Comparison of ENCODE assay signal across 7 cellular contexts in the genomic region with DNA sequence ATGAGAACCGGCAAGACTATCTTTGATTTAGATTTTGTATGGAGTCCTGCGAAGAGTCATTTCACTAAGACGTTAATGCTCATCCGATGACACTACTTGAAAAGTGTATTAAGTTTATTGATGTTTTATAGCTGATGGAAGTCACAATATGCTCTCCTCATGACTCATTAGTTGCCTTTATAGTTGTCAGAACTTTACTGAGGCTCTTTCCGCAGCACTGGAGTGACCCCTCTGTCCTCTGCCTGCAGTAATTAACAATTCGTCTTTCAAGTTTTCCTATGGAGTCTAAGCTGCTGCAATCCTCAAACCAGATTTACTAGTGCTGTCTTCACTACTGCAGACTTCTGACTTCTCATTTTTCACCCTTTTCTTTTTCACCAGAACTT. TPM values are rescaled to one million over a fixed set of nuclear protein-coding genes. Genes with fewer than 3 reads are reported as not detected.
DNase-seq lines count a peak whose midpoint lies in the region; ATAC-seq, FAIRE-seq and TF ChIP-seq lines count a peak whose summit lies in the region.

No MANE protein-coding gene starts in this region.

- H3K36me3 ChIP-seq in GM23338 (ENCODE audit: insufficient read depth) (no peaks in the 10 kb centered on the region; the same call in 1 of the 2 replicates), SK-N-MC (ENCODE audit: insufficient read depth, low read length) (peaks cover 14% of the 10 kb centered on the region; the same call in 1 of the 2 replicates), esophagus squamous epithelium (peaks cover 0 to 23% (median 0%) of the 10 kb centered on the region in 3 donors), pancreas (peaks cover 0 to 5% (median 0%) of the 10 kb centered on the region in 3 donors)

- H3K36me3 Mint-ChIP-seq in GM23338 (ENCODE audit: low read depth), result peaks cover 15% of the 10 kb centered on the region

- H3K9me3 Mint-ChIP-seq in GM23338, result no peaks in the 10 kb centered on the region

- H3K27me3 ChIP-seq in GM23338 (ENCODE audit: insufficient read depth), result no peaks in the 10 kb centered on the region
- H3K27me3 ChIP-seq in esophagus squamous epithelium, result no peaks in the 10 kb centered on the region
- H3K27me3 ChIP-seq in pancreas, result no peaks in the 10 kb centered on the region

- WGBS in esophagus squamous epithelium, 2 donors, result 2% methylated on average over 6 of the region's 6 CpGs
- 1% methylated on average over 6 of the region's 6 CpGs for WGBS in pancreas, 2 donors

- H3K27ac ChIP-seq in GM23338 (ENCODE audit: low read depth) (0 out of 2 replicates have a peak overlapping the region, but pooled peaks have one; percentile 9), SK-N-MC (peak overlapping the region; percentile 93; the same call in 1 of the 2 replicates), esophagus squamous epithelium (peak overlapping the region; percentile 97 to 100 (median 98)), pancreas (peak overlapping the region; percentile 97 to 99 (median 99))

- TF ChIP-seq CTCF in GM23338 (conservative IDR thresholded peaks at IDR 0.05; ENCODE audit: low read depth in 2 of 2) (no peak), esophagus squamous epithelium (IDR thresholded peaks at IDR 0.05) (no peak), pancreas (IDR thresholded peaks at IDR 0.05) (no peak)

- H3K4me1 ChIP-seq in GM23338 (ENCODE audit: insufficient read depth), result peaks cover 12% of the 10 kb centered on the region; the same call in 1 of the 2 replicates
- peaks cover 0 to 31% (median 13%) of the 10 kb centered on the region in 3 donors for H3K4me1 ChIP-seq in esophagus squamous epithelium
- H3K4me1 ChIP-seq in pancreas, result peaks cover 0 to 18% (median 13%) of the 10 kb centered on the region in 3 donors

- no peaks in the 10 kb centered on the region; the same call in 1 of the 2 replicates for H3F3A ChIP-seq in GM23338 (replicated peaks; ENCODE audit: low read depth)

- H3K4me1 Mint-ChIP-seq in GM23338, result peaks cover 2% of the 10 kb centered on the region; the same call in 2 of the 3 replicates

- FAIRE-seq in pancreas (lab: Jason Lieb, UNC), result no peak

- H3K4me3 ChIP-seq in GM23338 (peak overlapping the region; percentile 90), SK-N-MC (peak overlapping the region; percentile 89), esophagus squamous epithelium (peak overlapping the region; percentile 49 to 94 (median 79)), pancreas (peak overlapping the region; percentile 33 to 75 (median 60))

- peak overlapping the region; percentile 97 for H3K4me3 Mint-ChIP-seq in GM23338

- H3K9me2 ChIP-seq in GM23338 (ENCODE audit: insufficient read depth), result no peaks in the 10 kb centered on the region

- no peaks in the 10 kb centered on the region for H3K9me3 ChIP-seq in SK-N-MC (ENCODE audit: low read depth, low read length)
- no peaks in the 10 kb centered on the region for H3K9me3 ChIP-seq in esophagus squamous epithelium
- H3K9me3 ChIP-seq in pancreas, result no peaks in the 10 kb centered on the region

- DNase-seq in GM23338 (ENCODE audit: low spot score) (peak; percentile 4), SK-N-MC (ENCODE audit: low read depth, low spot score) (no peak), esophagus squamous epithelium (lab: John Stamatoyannopoulos, UW) (no peak), pancreas (no peak), NCI-H2227 treated with DMSO at 0.1 percent for 48 hours (lab: John Stamatoyannopoulos, UW) (no peak), posterior vena cava (ENCODE audit: low spot score) (no peak)

- ATAC-seq in GM23338, result no peak
- ATAC-seq in pancreas, result peak in 3 of 4 donors; percentile 5 to 40 (median 20)
- no peak for ATAC-seq in HG03139 (IDR thresholded peaks at IDR 0.05; ENCODE audit: unreplicated experiment)

- 0 out of 2 replicates have a peak overlapping the region, but pooled peaks have one; percentile 11 for H2AFZ ChIP-seq in GM23338

- peak overlapping the region; percentile 91 for H3K9ac ChIP-seq in SK-N-MC (ENCODE audit: insufficient read length)

- TF ChIP-seq POLR2A in esophagus squamous epithelium (IDR thresholded peaks at IDR 0.05), result no peak

- peaks cover 54% of the 10 kb centered on the region for H3K79me2 ChIP-seq in GM23338 (replicated peaks; ENCODE audit: insufficient read depth)

- H3K27me3 Mint-ChIP-seq in GM23338 (ENCODE audit: insufficient read depth, low read depth, poor library complexity), result peaks cover 2% of the 10 kb centered on the region

- 0 out of 2 replicates have a peak, but pooled peaks cover 2% of the 10 kb centered on the region for H4K20me1 ChIP-seq in GM23338 (replicated peaks; ENCODE audit: insufficient read depth)

- intact Hi-C loops in esophagus squamous epithelium (cut with DNase I) (no loop called here), pancreas (cut with DNase I) (no loop called here), posterior vena cava (cut with DNase I) (no loop called here)

- H3K4me2 ChIP-seq in GM23338, result peak overlapping the region; percentile 95

- H3K27ac Mint-ChIP-seq in GM23338, result peak overlapping the region; percentile 99

TF ChIP-seq in GM23338, 12 proteins besides CTCF, POLR2A, EP300 and RAD21 (continues in another document):
- TF ChIP-seq EZH2phosphoT487 (IDR thresholded peaks at IDR 0.05; ENCODE audit: unreplicated experiment), result no peak
- no peak for TF ChIP-seq ZNF114 (CRISPR knock-in tag; IDR thresholded peaks at IDR 0.05)
- no peak for TF ChIP-seq STAT1 (IDR thresholded peaks at IDR 0.05; ENCODE audit: unreplicated experiment)
- TF ChIP-seq JUNB (IDR thresholded peaks at IDR 0.05; ENCODE audit: unreplicated experiment), result no peak
- no peak for TF ChIP-seq ETS1 (IDR thresholded peaks at IDR 0.05)
- TF ChIP-seq ZNF331 (CRISPR knock-in tag; IDR thresholded peaks at IDR 0.05; ENCODE audit: low read depth), result no peak

RNA-seq across cellular contexts. Expression of gene USP16, which starts 0.9 kb away (rescaled TPM):
- 19.7 TPM in 2 replicates for total RNA-seq in GM23338 (2014; rRNA removed; shearing (Covaris generic))
- polyA plus RNA-seq in GM23338 (2016; fragmentation: Nextera tagmentation; extraction: Ambion mirVana) (61.5 and 70.4 TPM in 2 replicates), pancreas (10 to 100 TPM; 13.8 to 25.6 TPM)
- total RNA-seq in esophagus squamous epithelium (10 to 100 TPM; 14.9 to 44.3 (median 27.9) TPM), pancreas (10 to 100 TPM; 17.6 to 27.3 (median 20.1) TPM), posterior vena cava (10 to 100 TPM; 34.7 to 43.4 TPM)

RNA-seq across cellular contexts. Expression of gene RWDD2B, which starts 6.2 kb away (rescaled TPM):
- 3.0 and 3.8 TPM in 2 replicates for total RNA-seq in GM23338 (2014; rRNA removed; shearing (Covaris generic))
- 7.5 and 8.1 TPM in 2 replicates for polyA plus RNA-seq in GM23338 (2016; fragmentation: Nextera tagmentation; extraction: Ambion mirVana)
- total RNA-seq in esophagus squamous epithelium, result 10 to 100 TPM in 2 of 4 donors, 1 to 10 TPM in 2; 5.8 to 12.6 (median 9.0) TPM
- total RNA-seq in pancreas, result 10 to 100 TPM in 5 of 6 donors, 1 to 10 TPM in 1; 8.7 to 15.9 (median 11.5) TPM
- 10 to 100 TPM in 1 of 2 donors, 1 to 10 TPM in 1; 8.2 to 10.9 TPM for polyA plus RNA-seq in pancreas
- total RNA-seq in posterior vena cava, result 10 to 100 TPM; 16.2 to 17.2 TPM

RNA-seq across cellular contexts. Expression of gene LTN1, which starts 32.6 kb away (rescaled TPM):
- 26.1 and 30.8 TPM in 2 replicates for total RNA-seq in GM23338 (2014; rRNA removed; shearing (Covaris generic))
- polyA plus RNA-seq in GM23338 (2016; fragmentation: Nextera tagmentation; extraction: Ambion mirVana) (9.8 and 11.1 TPM in 2 replicates), pancreas (1 to 10 TPM; 4.4 to 8.5 TPM)
- total RNA-seq in esophagus squamous epithelium (10 to 100 TPM; 10.3 to 24.9 (median 22.2) TPM), pancreas (10 to 100 TPM in 5 of 6 donors, 1 to 10 TPM in 1; 9.3 to 16.1 (median 13.8) TPM), posterior vena cava (10 to 100 TPM; 22.2 to 26.4 TPM)

RNA-seq across cellular contexts. Expression of gene CCT8, which starts 48.1 kb away (rescaled TPM):
- 292 and 329 TPM in 2 replicates for total RNA-seq in GM23338 (2014; rRNA removed; shearing (Covaris generic))
- polyA plus RNA-seq in GM23338 (2016; fragmentation: Nextera tagmentation; extraction: Ambion mirVana), result 270 and 304 TPM in 2 replicates
- total RNA-seq in esophagus squamous epithelium, result 100 to 1,000 TPM in 3 of 4 donors, 10 to 100 TPM in 1; 69.5 to 170 (median 133) TPM
- total RNA-seq in pancreas, result 10 to 100 TPM; 57.8 to 92.3 (median 63.0) TPM
- 10 to 100 TPM; 62.6 to 85.3 TPM for polyA plus RNA-seq in pancreas
- total RNA-seq in posterior vena cava, result 100 to 1,000 TPM in 1 of 2 donors, 10 to 100 TPM in 1; 82.2 to 108 TPM

Comparison
In these comparisons a context has a peak if more than half of its experiments do, and no peak if none do; other contexts are left out.
1. ATAC-seq: peak in pancreas (3 of 4); none in GM23338 (single experiment) and HG03139 (single experiment).
2. H3K27ac ChIP-seq: peak in every context shown above with its lines; median percentile 99 in pancreas; 98 in esophagus squamous epithelium; 93 in SK-N-MC; 9 in GM23338.
3. Peak in every context shown above with its lines, with median percentiles within 50 percentile points of each other: H3K4me3 ChIP-seq.